In the genomic region with DNA sequence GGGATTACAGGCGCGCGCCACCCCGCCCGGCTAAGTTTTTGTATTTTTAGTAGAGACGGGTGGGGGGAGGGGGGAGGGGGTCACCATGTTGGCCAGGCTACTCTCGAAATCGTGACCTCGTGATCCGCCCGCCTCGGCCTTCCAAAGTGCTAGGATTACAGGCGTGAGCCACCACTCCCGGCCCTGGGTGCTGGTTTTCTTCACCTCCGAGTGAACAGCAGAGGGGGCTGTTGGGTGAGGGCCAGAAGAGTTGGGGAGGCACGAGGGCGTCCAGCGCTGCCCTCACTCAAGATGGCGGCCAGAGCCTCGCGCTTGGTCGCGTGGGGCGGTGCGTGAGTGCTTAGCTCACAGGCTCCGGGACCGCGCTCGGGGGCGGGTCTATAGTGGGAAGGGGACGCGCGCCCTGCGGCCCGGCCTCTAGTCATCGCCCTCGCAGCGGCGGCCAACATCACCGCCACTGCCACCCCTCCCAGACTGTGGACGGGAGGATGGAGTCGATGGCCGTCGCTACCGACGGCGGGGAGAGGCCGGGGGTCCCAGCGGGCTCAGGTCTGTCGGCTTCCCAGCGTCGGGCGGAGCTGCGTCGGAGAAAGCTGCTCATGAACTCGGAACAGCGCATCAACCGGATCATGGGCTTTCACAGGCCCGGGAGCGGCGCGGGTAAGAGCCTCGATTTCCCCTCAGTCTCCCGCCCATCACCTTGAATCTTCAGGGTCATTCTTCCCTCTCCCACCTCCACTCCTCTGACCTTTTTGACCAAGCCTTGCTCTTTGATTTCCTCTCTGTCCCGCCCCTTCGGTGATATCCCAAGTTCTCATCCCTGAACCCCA, we compare ENCODE assay signal across 8 cellular contexts.
DNase-seq lines count a peak whose midpoint lies in the region; FAIRE-seq and TF ChIP-seq lines count a peak whose summit lies in the region.

TSS of gene CAMLG (plus strand) at position 416 of the 830 bp plus-strand sequence. CDS start at position 489, 73 bp downstream.

- TF ChIP-seq CTCF in Loucy (conservative IDR thresholded peaks at IDR 0.05; ENCODE audit: low read length) (peak; percentile 54), fibroblast of pulmonary artery (IDR thresholded peaks at IDR 0.05; ENCODE audit: low read length, missing control alignments) (peak; percentile 44), nephron (IDR thresholded peaks at IDR 0.05; ENCODE audit: unreplicated experiment in 3 of 3) (peak; percentile 59 to 88 (median 67))

- H3K9ac ChIP-seq in ES-I3 (ENCODE audit: low read depth, low read length) (peak within 1 kb of the TSS; percentile 68), Loucy (ENCODE audit: low read depth, low read length, poor library complexity, severe bottlenecking) (peak within 1 kb of the TSS; percentile 74)

- FAIRE-seq in H54 (lab: Jason Lieb, UNC), result peak; percentile 36

- H3K79me2 ChIP-seq in Loucy (ENCODE audit: insufficient read depth, low read length), result peaks cover 30% of the 10 kb centered on the region

- no peaks in the 10 kb centered on the region for H3K9me2 ChIP-seq in Loucy (replicated peaks; ENCODE audit: low read depth, low read length)

- H4K20me1 ChIP-seq in Loucy (ENCODE audit: insufficient read depth, low read length, poor library complexity, severe bottlenecking), result peaks cover 17% of the 10 kb centered on the region

- H3K4me3 ChIP-seq in Loucy (ENCODE audit: low read length, poor library complexity, severe bottlenecking) (peak within 1 kb of the TSS; percentile 76), fibroblast of pulmonary artery (replicated peaks; ENCODE audit: low read depth, low read length) (peak within 1 kb of the TSS; percentile 66)

- H3K4me3 Mint-ChIP-seq in nephron, result peak within 1 kb of the TSS; percentile 96 to 98 (median 97)
- H3K4me3 Mint-ChIP-seq in stimulated activated naive CD8-positive, alpha-beta T cell treated with anti-CD3 and anti-CD28 coated beads, Interleukin-15, Interleukin-2, amounts not matched to agents 100 ng/mL and 50 ng/mL, for 24 hours, result peak within 1 kb of the TSS; percentile 98

- H3K27me3 Mint-ChIP-seq in nephron (ENCODE audit: low read depth), result no peaks in the 10 kb centered on the region
- no peaks in the 10 kb centered on the region for H3K27me3 Mint-ChIP-seq in stimulated activated naive CD8-positive, alpha-beta T cell treated with anti-CD3 and anti-CD28 coated beads, Interleukin-15, Interleukin-2, amounts not matched to agents 100 ng/mL and 50 ng/mL, for 24 hours

- no peaks in the 10 kb centered on the region for H3F3A ChIP-seq in Loucy (ENCODE audit: low read depth)

- H3K27ac Mint-ChIP-seq in nephron, result peak within 1 kb of the TSS; percentile 86 to 95 (median 93)
- H3K27ac Mint-ChIP-seq in stimulated activated naive CD8-positive, alpha-beta T cell treated with anti-CD3 and anti-CD28 coated beads, Interleukin-15, Interleukin-2, amounts not matched to agents 100 ng/mL and 50 ng/mL, for 24 hours, result peak within 1 kb of the TSS; percentile 96

- no peaks in the 10 kb centered on the region for H3K9me3 ChIP-seq in ES-I3 (ENCODE audit: control insufficient read depth, insufficient read depth, low read length)
- H3K9me3 ChIP-seq in Loucy (ENCODE audit: insufficient read depth, low read depth, low read length), result no peaks in the 10 kb centered on the region

- no peaks in the 10 kb centered on the region for H3K9me3 Mint-ChIP-seq in nephron
- no peaks in the 10 kb centered on the region for H3K9me3 Mint-ChIP-seq in stimulated activated naive CD8-positive, alpha-beta T cell treated with anti-CD3 and anti-CD28 coated beads, Interleukin-15, Interleukin-2, amounts not matched to agents 100 ng/mL and 50 ng/mL, for 24 hours

- peak within 1 kb of the TSS; percentile 91 for H2AFZ ChIP-seq in Loucy (ENCODE audit: low read length)

- H3K4me2 ChIP-seq in Loucy (ENCODE audit: low read depth, low read length, poor library complexity, severe bottlenecking), result peak within 1 kb of the TSS; percentile 75

- peak; percentile 85 for DNase-seq in H54 (ENCODE audit: insufficient read length, low spot score)
- DNase-seq in activated effector memory CD4-positive, alpha-beta T cell treated with Interleukin-2 at 50 U/mL for 16 hours, result peak; percentile 97
- peak; percentile 98 for DNase-seq in fibroblast of pulmonary artery (ENCODE audit: low read depth)

- H3K4me1 ChIP-seq in ES-I3 (ENCODE audit: insufficient read depth, low read length) (no peaks in the 10 kb centered on the region), Loucy (ENCODE audit: insufficient read depth, low read length, poor library complexity, severe bottlenecking) (peaks cover 8% of the 10 kb centered on the region)

- H3K36me3 ChIP-seq in ES-I3 (ENCODE audit: insufficient read depth, low read length) (no peaks in the 10 kb centered on the region), Loucy (ENCODE audit: insufficient read depth, low read length) (no peaks in the 10 kb centered on the region)

- H3K27me3 ChIP-seq in Loucy (ENCODE audit: insufficient read depth, low read length, poor library complexity, severe bottlenecking), result no peaks in the 10 kb centered on the region

- peaks cover 11% of the 10 kb centered on the region for H3K4me1 Mint-ChIP-seq in nephron
- H3K4me1 Mint-ChIP-seq in stimulated activated naive CD8-positive, alpha-beta T cell treated with anti-CD3 and anti-CD28 coated beads, Interleukin-15, Interleukin-2, amounts not matched to agents 100 ng/mL and 50 ng/mL, for 24 hours (ENCODE audit: low read depth), result peaks cover 28% of the 10 kb centered on the region

- H3K36me3 Mint-ChIP-seq in nephron (ENCODE audit: low read depth), result peaks cover 12% of the 10 kb centered on the region
- H3K36me3 Mint-ChIP-seq in stimulated activated naive CD8-positive, alpha-beta T cell treated with anti-CD3 and anti-CD28 coated beads, Interleukin-15, Interleukin-2, amounts not matched to agents 100 ng/mL and 50 ng/mL, for 24 hours (ENCODE audit: low read depth), result peaks cover 8% of the 10 kb centered on the region

- TF ChIP-seq POLR2A in H54 (IDR thresholded peaks at IDR 0.05; ENCODE audit: low read depth, low read length) (peak; percentile 83), Raji (IDR thresholded peaks at IDR 0.05; ENCODE audit: insufficient read depth, low read depth, low read length) (peak; percentile 89)

Comparison
In these comparisons a context has a peak if more than half of its experiments do, and no peak if none do; other contexts are left out.
1. Peak in every context shown above with its lines: DNase-seq and H3K4me3 ChIP-seq.